ENCODE assay signal across 24 cellular contexts in the genomic region with DNA sequence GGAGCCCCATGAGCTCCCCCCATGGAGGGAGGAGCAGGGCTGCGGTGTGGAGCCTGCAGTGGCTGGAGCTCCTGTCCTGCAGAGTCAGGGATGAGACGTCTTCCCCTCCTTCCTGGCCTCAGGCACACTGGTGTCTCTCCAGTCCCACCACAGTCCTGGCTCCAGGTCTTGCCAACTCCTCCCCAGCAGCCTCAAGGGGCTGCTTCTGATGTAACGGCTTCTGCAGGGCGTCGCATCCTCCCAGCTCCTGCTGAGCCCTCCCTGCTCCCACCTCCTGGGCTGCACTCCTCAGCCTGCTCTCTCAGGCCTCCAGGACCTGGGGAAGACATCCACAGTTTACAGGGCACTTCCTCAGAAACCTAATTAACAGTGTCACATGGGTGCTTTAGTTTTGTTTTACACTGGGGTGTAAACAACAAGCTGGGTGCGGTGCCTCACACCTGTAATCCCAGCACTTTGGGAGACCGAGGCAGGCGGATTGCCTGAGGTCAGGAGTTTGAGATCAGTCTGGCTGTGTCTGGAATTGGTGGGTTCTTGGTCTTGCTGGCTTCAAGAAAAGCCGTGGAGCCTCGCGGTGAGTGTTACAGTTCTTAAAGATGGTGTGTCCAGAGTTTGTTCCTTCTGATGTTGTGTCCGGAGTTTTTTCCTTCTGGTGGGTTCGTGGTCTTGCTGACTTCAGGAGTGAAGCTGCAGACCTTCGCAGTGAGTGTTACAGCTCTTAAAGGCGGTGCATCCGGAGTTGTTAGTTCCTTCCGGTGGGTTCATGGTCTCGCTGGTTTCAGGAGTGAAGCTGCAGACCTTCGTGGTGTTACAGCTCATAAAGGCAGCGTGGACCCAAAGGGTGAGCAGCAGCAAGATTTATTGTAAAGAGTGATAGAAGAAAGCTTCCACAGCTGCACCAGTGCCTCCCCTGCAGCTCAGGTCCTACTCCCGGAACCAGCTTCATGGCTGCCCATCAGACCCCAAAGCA.
DNase-seq lines count a peak whose midpoint lies in the region; ATAC-seq and TF ChIP-seq lines count a peak whose summit lies in the region.
"Had no signal": no experiment of that assay in that cellular context is flagged by ENCODE, and none has a peak within 500 bp of the region (broad histone marks: within the 10 kb centered on the region; RNA-seq: fewer than 3 reads in every experiment).

No MANE protein-coding gene starts in this region.

- TF ChIP-seq POLR2A in lower leg skin (IDR thresholded peaks at IDR 0.05): no peak

- peak overlapping the region; percentile 48 for H3K4me3 Mint-ChIP-seq in central memory CD8-positive, alpha-beta T cell
- H3K4me3 Mint-ChIP-seq: activated naive CD4-positive, alpha-beta T cell treated with anti-CD3 and anti-CD28 coated beads for 36 hours; activated T-cell treated with anti-CD3 and anti-CD28 coated beads, Interleukin-2, amount 50 U/mL, for 24 hours had no signal

- POLR2A ChIA-PET in SK-N-SH (lab: Yijun Ruan, JAX) (no interaction called here), HEK293 (lab: Yijun Ruan, JAX) (interaction anchor here (0.8 kb wide), 1 partner anchor 12 kb away, joined by 3 read pairs; no protein-coding TSS in a partner anchor)

- H3K9me3 ChIP-seq in SK-N-SH (no peaks in the 10 kb centered on the region), HEK293 (ENCODE audit: control insufficient read depth, insufficient read depth, low read depth, low read length) (no peaks in the 10 kb centered on the region), osteoblast (ENCODE audit: low read depth, low read length) (no peaks in the 10 kb centered on the region)
- H3K9me3 ChIP-seq: vagina had no signal

- DNase-seq in SK-N-SH (peak; percentile 16), osteoblast (ENCODE audit: insufficient read length, low spot score, missing footprints) (peak; percentile 27), lower leg skin (ENCODE audit: low spot score in 2 of 2) (no peak), DMS153 (lab: John Stamatoyannopoulos, UW) (no peak)
- no peak for DNase-seq in central memory CD8-positive, alpha-beta T cell (ENCODE audit: low spot score in 2 of 2)
- no peak for DNase-seq in activated CD4-positive, alpha-beta T cell treated with anti-CD3 and anti-CD28 coated beads, Interleukin-2, amount 50 U/mL, for 48 hours
- DNase-seq: activated CD4-positive, CD25-positive, alpha-beta regulatory T cell treated with anti-CD3 and anti-CD28 coated beads, Interleukin-2, amount 50 U/mL, for 72 hours; activated CD8-positive, alpha-beta memory T cell treated with anti-CD3 and anti-CD28 coated beads for 24 hours; activated naive CD4-positive, alpha-beta T cell treated with anti-CD3 and anti-CD28 coated beads for 36 hours; activated T-cell treated with anti-CD3 and anti-CD28 coated beads, Interleukin-2, amount 50 U/mL, for 24 hours; AML-193; cortex of kidney; foreskin keratinocyte; heart right ventricle; NCI-H1694; NCI-H526; stimulated activated naive CD4-positive, alpha-beta T cell treated with Interleukin-2 at 50 U/mL for 16 hours had no signal

- H3K79me2 ChIP-seq in SK-N-SH (ENCODE audit: insufficient read depth) (no peaks in the 10 kb centered on the region), osteoblast (ENCODE audit: insufficient read depth, low read length) (no peaks in the 10 kb centered on the region)

- H2AFZ ChIP-seq in SK-N-SH (ENCODE audit: low read depth) (no peak overlapping the region), osteoblast (ENCODE audit: low read length) (no peak overlapping the region)

- no peak overlapping the region for H3K4me3 ChIP-seq in SK-N-SH (ENCODE audit: low read depth in 2 of 2, low read length in 1 of 2)
- H3K4me3 ChIP-seq in HEK293 (ENCODE audit: low read depth, low read length): no peak overlapping the region
- H3K4me3 ChIP-seq in osteoblast (ENCODE audit: insufficient read depth, low read length): no peak overlapping the region
- H3K4me3 ChIP-seq in lower leg skin (ENCODE audit: low read depth, poor library complexity, severe bottlenecking): no peak overlapping the region
- H3K4me3 ChIP-seq: esophagus muscularis mucosa, heart right ventricle, thoracic aorta, vagina had no signal

- H3K36me3 Mint-ChIP-seq in central memory CD8-positive, alpha-beta T cell (ENCODE audit: insufficient read depth): no peaks in the 10 kb centered on the region

- intact Hi-C loops in lower leg skin (cut with DNase I; ENCODE audit: low total_unique reads): no loop called here

- H3K9me2 ChIP-seq in SK-N-SH: no peaks in the 10 kb centered on the region

- TF ChIP-seq EP300 in SK-N-SH (IDR thresholded peaks at IDR 0.05; ENCODE audit: borderline replicate concordance in 1 of 2, low read depth in 1 of 2, low read length in 1 of 2): no peak

- ATAC-seq in SK-N-SH treated with all-trans-retinoic acid at 6 μM for 48 hours: no peak
- no peak for ATAC-seq in central memory CD8-positive, alpha-beta T cell (replicated peaks; ENCODE audit: extremely low read depth, poor library complexity, severe bottlenecking)
- ATAC-seq: foreskin keratinocyte, HCT116, heart right ventricle had no signal

- H3K27me3 Mint-ChIP-seq in central memory CD8-positive, alpha-beta T cell: peaks cover 38% of the 10 kb centered on the region

- TF ChIP-seq CTCF in SK-N-SH (IDR thresholded peaks at IDR 0.05): no peak
- no peak for TF ChIP-seq CTCF in HEK293 (tag by site-specific recombination; IDR thresholded peaks at IDR 0.05)
- no peak for TF ChIP-seq CTCF in osteoblast (IDR thresholded peaks at IDR 0.05; ENCODE audit: extremely low read depth, low read depth, low read length)
- TF ChIP-seq CTCF in lower leg skin (IDR thresholded peaks at IDR 0.05): no peak

- H3K27ac ChIP-seq in SK-N-SH (ENCODE audit: low read depth in 2 of 2, low read length in 1 of 2) (no peak overlapping the region), HEK293 (ENCODE audit: extremely low read depth, low read depth, low read length) (no peak overlapping the region), osteoblast (ENCODE audit: low read depth, low read length) (no peak overlapping the region)
- H3K27ac ChIP-seq: esophagus muscularis mucosa, foreskin keratinocyte, heart right ventricle, KMS-11, thoracic aorta, vagina had no signal

- no peak overlapping the region for H3K4me2 ChIP-seq in SK-N-SH
- no peak overlapping the region for H3K4me2 ChIP-seq in osteoblast (ENCODE audit: insufficient read depth, low read length)
- H3K4me2 ChIP-seq: KMS-11 had no signal

- no peak overlapping the region for H3K27ac Mint-ChIP-seq in central memory CD8-positive, alpha-beta T cell (ENCODE audit: low read depth)
- H3K27ac Mint-ChIP-seq: activated naive CD4-positive, alpha-beta T cell treated with anti-CD3 and anti-CD28 coated beads for 36 hours; activated T-cell treated with anti-CD3 and anti-CD28 coated beads, Interleukin-2, amount 50 U/mL, for 24 hours had no signal

- H3K27me3 ChIP-seq in SK-N-SH (ENCODE audit: insufficient read depth): no peaks in the 10 kb centered on the region
- no peaks in the 10 kb centered on the region for H3K27me3 ChIP-seq in osteoblast (ENCODE audit: insufficient read depth, low read length)
- H3K27me3 ChIP-seq: foreskin keratinocyte, vagina had no signal

- no peaks in the 10 kb centered on the region for H3K9me3 Mint-ChIP-seq in central memory CD8-positive, alpha-beta T cell
- H3K9me3 Mint-ChIP-seq: activated naive CD4-positive, alpha-beta T cell treated with anti-CD3 and anti-CD28 coated beads for 36 hours; activated T-cell treated with anti-CD3 and anti-CD28 coated beads, Interleukin-2, amount 50 U/mL, for 24 hours had no signal

- no peak for TF ChIP-seq RAD21 in SK-N-SH (IDR thresholded peaks at IDR 0.05; ENCODE audit: low read length)

- CTCF ChIA-PET in SK-N-SH (lab: Yijun Ruan, JAX) (interaction anchor here (2.4 to 3.5 kb wide), 2 partner anchors 7 to 19 kb away, joined by 15 read pairs; no protein-coding TSS in a partner anchor), HEK293 (lab: Yijun Ruan, JAX) (interaction anchor here (1.3 kb wide), 1 partner anchor 20 kb away, joined by 6 read pairs; no protein-coding TSS in a partner anchor)

- H3K9ac ChIP-seq in SK-N-SH: no peak overlapping the region
- H3K9ac ChIP-seq: KMS-11 had no signal

- H3K36me3 ChIP-seq in SK-N-SH (replicated peaks in 1 of 2; ENCODE audit: control insufficient read depth in 1 of 2, insufficient read depth in 2 of 2, low read length in 1 of 2): no peaks in the 10 kb centered on the region
- H3K36me3 ChIP-seq in HEK293 (ENCODE audit: control insufficient read depth in 2 of 2, insufficient read depth in 1 of 2, low read length in 2 of 2): no peaks in the 10 kb centered on the region
- no peaks in the 10 kb centered on the region for H3K36me3 ChIP-seq in osteoblast (ENCODE audit: insufficient read depth, low read length)
- H3K36me3 ChIP-seq: esophagus muscularis mucosa, heart right ventricle, thoracic aorta, vagina had no signal

- 41% methylated on average over 18 of the region's 21 CpGs for WGBS in SK-N-SH (ENCODE audit: low lambda C conversion rate)
- WGBS in lower leg skin, 2 donors: 66 to 70% methylated on average over 21 of the region's 21 CpGs

- H4K20me1 ChIP-seq in SK-N-SH (ENCODE audit: insufficient read depth): no peaks in the 10 kb centered on the region
- H4K20me1 ChIP-seq in osteoblast (ENCODE audit: insufficient read depth, low read length): no peaks in the 10 kb centered on the region

- H3K4me1 Mint-ChIP-seq in central memory CD8-positive, alpha-beta T cell: no peaks in the 10 kb centered on the region

- no peaks in the 10 kb centered on the region for H3F3A ChIP-seq in SK-N-SH (replicated peaks; ENCODE audit: insufficient read depth)

- H3K4me1 ChIP-seq in SK-N-SH (ENCODE audit: control insufficient read depth in 1 of 2, insufficient read depth in 2 of 2, low read depth in 1 of 2, low read length in 1 of 2) (no peaks in the 10 kb centered on the region), HEK293 (ENCODE audit: control insufficient read depth, insufficient read depth, low read length) (no peaks in the 10 kb centered on the region), osteoblast (ENCODE audit: insufficient read depth, low read length) (no peaks in the 10 kb centered on the region)
- H3K4me1 ChIP-seq: esophagus muscularis mucosa, foreskin keratinocyte, heart right ventricle, vagina had no signal

TF ChIP-seq in SK-N-SH, 30 proteins besides CTCF, POLR2A, EP300 and RAD21 (continues in another document):
- TF ChIP-seq ELF1 (IDR thresholded peaks at IDR 0.05) (no peak), EZH2phosphoT487 (IDR thresholded peaks at IDR 0.05; ENCODE audit: borderline replicate concordance, low read depth) (no peak), TCF12 (IDR thresholded peaks at IDR 0.05) (no peak), RCOR1 (IDR thresholded peaks at IDR 0.05; ENCODE audit: low read length) (no peak)

TF ChIP-seq in SK-N-SH treated with all-trans-retinoic acid at 6 μM for 48 hours, 23 proteins besides CTCF, POLR2A, EP300 and RAD21:
- TF ChIP-seq BACH2 (CRISPR knock-in tag; IDR thresholded peaks at IDR 0.05; ENCODE audit: borderline replicate concordance) (no peak), CSDC2 (CRISPR knock-in tag; IDR thresholded peaks at IDR 0.05) (no peak), RARB (CRISPR knock-in tag; IDR thresholded peaks at IDR 0.05) (no peak)

TF ChIP-seq in HEK293, 187 proteins besides CTCF, POLR2A, EP300 and RAD21:
- peak; percentile 60 for TF ChIP-seq ZIC2 (tag by site-specific recombination; IDR thresholded peaks at IDR 0.05)
- no peak for TF ChIP-seq ZNF157 (tag by site-specific recombination; IDR thresholded peaks at IDR 0.05)
TF ChIP-seq in HEK293: peak in this region for 1.

Comparison
In these comparisons a context has a peak if more than half of its experiments do, and no peak if none do; other contexts are left out.
1. DNase-seq: peak in SK-N-SH (single experiment) and osteoblast (single experiment); none in central memory CD8-positive, alpha-beta T cell (0 of 2), lower leg skin (0 of 2), DMS153 (single experiment) and activated CD4-positive, alpha-beta T cell treated with anti-CD3 and anti-CD28 coated beads, Interleukin-2, amount 50 U/mL, for 48 hours (0 of 2).